Comparison of ENCODE assay signal across 8 cellular contexts in the genomic region with DNA sequence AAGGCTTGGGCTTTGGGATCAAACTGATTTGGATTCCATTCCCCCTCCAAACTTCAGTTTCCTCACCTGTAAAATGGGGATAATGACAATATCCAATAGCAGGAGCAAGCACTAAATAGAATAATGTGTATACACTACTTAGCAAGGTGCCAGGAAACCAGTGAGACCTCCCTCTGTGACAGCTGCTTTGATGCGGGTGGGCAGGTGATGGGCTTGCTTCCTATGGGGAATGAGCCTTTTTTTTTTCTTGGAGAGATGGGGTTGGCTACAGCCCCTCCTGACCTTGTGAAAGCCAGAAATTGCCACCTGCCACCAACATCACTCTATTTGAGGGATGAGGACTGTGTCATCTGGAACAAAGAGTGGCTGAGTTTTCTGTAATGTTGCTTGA. TPM values are rescaled to one million over a fixed set of nuclear protein-coding genes. Genes with fewer than 3 reads are reported as not detected.
DNase-seq lines count a peak whose midpoint lies in the region; ATAC-seq and TF ChIP-seq lines count a peak whose summit lies in the region.

No MANE protein-coding gene starts in this region.

- H3K27ac Mint-ChIP-seq in activated naive CD8-positive, alpha-beta T cell, result peak overlapping the region; percentile 94

- H3K23ac ChIP-seq in mesenchymal stem cell (ENCODE audit: low read length in 2 of 2), result no peak overlapping the region

- H2BK15ac ChIP-seq in mesenchymal stem cell (ENCODE audit: low read depth, poor library complexity, severe bottlenecking), result no peak overlapping the region

- intact Hi-C loops in left ventricle myocardium inferior (cut with micrococcal nuclease) (no loop called here), left ventricle myocardium superior (cut with micrococcal nuclease) (no loop called here)

- H3K27me3 Mint-ChIP-seq in activated naive CD8-positive, alpha-beta T cell, result no peaks in the 10 kb centered on the region

- peaks cover 18% of the 10 kb centered on the region for H3K36me3 Mint-ChIP-seq in activated naive CD8-positive, alpha-beta T cell

- no peak overlapping the region for H4K8ac ChIP-seq in mesenchymal stem cell (ENCODE audit: low read length)

- no peak for TF ChIP-seq EP300 in upper lobe of left lung (IDR thresholded peaks at IDR 0.05)

- H3K27me3 ChIP-seq in left ventricle myocardium inferior (ENCODE audit: low read depth), result no peaks in the 10 kb centered on the region
- H3K27me3 ChIP-seq in mesenchymal stem cell (ENCODE audit: control insufficient read depth in 1 of 2, insufficient read depth in 1 of 2, low read length in 2 of 2), result no peaks in the 10 kb centered on the region
- no peaks in the 10 kb centered on the region for H3K27me3 ChIP-seq in upper lobe of left lung

- H3K27ac ChIP-seq in left ventricle myocardium inferior (replicated peaks) (peak overlapping the region; percentile 98), mesenchymal stem cell (ENCODE audit: low read length, poor library complexity, severe bottlenecking) (no peak overlapping the region), upper lobe of left lung (peak overlapping the region; percentile 82 to 96 (median 92))

- H3K4ac ChIP-seq in mesenchymal stem cell (ENCODE audit: low read depth in 1 of 2, low read length in 2 of 2), result no peak overlapping the region

- H3K4me3 ChIP-seq in left ventricle myocardium inferior (peak overlapping the region; percentile 77), mesenchymal stem cell (ENCODE audit: insufficient read depth in 1 of 2, low read depth in 1 of 2, low read length in 2 of 2) (peak overlapping the region; percentile 78 to 80), upper lobe of left lung (peak overlapping the region; percentile 68 to 80 (median 72))

- no peak overlapping the region for H4K91ac ChIP-seq in mesenchymal stem cell (ENCODE audit: low read length)

- peak overlapping the region; percentile 88 for H3K4me2 ChIP-seq in mesenchymal stem cell (ENCODE audit: low read length, poor library complexity, severe bottlenecking)

- no peak overlapping the region for H2AK5ac ChIP-seq in mesenchymal stem cell (ENCODE audit: low read length, severe bottlenecking)

- no peak overlapping the region for H3K14ac ChIP-seq in mesenchymal stem cell (ENCODE audit: low read length in 2 of 2)

- peaks cover 81% of the 10 kb centered on the region for H3K4me1 ChIP-seq in left ventricle myocardium inferior
- H3K4me1 ChIP-seq in mesenchymal stem cell (ENCODE audit: control insufficient read depth, insufficient read depth, low read depth, low read length), result peaks cover 63% of the 10 kb centered on the region
- peaks cover 66 to 76% (median 71%) of the 10 kb centered on the region in 4 donors for H3K4me1 ChIP-seq in upper lobe of left lung

- H3K4me3 Mint-ChIP-seq in activated naive CD8-positive, alpha-beta T cell, result peak overlapping the region; percentile 97

- H3K36me3 ChIP-seq in left ventricle myocardium inferior (no peaks in the 10 kb centered on the region), mesenchymal stem cell (ENCODE audit: control insufficient read depth in 1 of 2, insufficient read depth in 2 of 2, low read depth in 1 of 2, low read length in 2 of 2) (peaks cover 0 to 12% of the 10 kb centered on the region in 2 experiments), upper lobe of left lung (peaks cover 0 to 6% (median 0%) of the 10 kb centered on the region in 4 donors)

- H2AFZ ChIP-seq in mesenchymal stem cell (ENCODE audit: low read depth, low read length), result no peak overlapping the region

- no peak for TF ChIP-seq POLR2A in upper lobe of left lung (IDR thresholded peaks at IDR 0.05)

- H3K4me1 Mint-ChIP-seq in activated naive CD8-positive, alpha-beta T cell (ENCODE audit: low read depth), result peaks cover 62% of the 10 kb centered on the region

- no peak overlapping the region for H2BK12ac ChIP-seq in mesenchymal stem cell (ENCODE audit: low read length in 2 of 2)

- DNase-seq in left ventricle myocardium inferior (no peak), left ventricle myocardium superior (no peak), mesenchymal stem cell (no peak), upper lobe of left lung (no peak), 8988T (no peak), NCI-H1694 treated with DMSO at 0.1 percent for 48 hours (lab: John Stamatoyannopoulos, UW) (no peak), HT-29 (ENCODE audit: low spot score) (no peak)

- H3K9me3 ChIP-seq in left ventricle myocardium inferior (replicated peaks) (no peaks in the 10 kb centered on the region), mesenchymal stem cell (ENCODE audit: control insufficient read depth, low read length) (no peaks in the 10 kb centered on the region), upper lobe of left lung (no peaks in the 10 kb centered on the region)

- peak overlapping the region; percentile 21 for H2BK120ac ChIP-seq in mesenchymal stem cell (ENCODE audit: low read depth, low read length)

- TF ChIP-seq CTCF in left ventricle myocardium inferior (IDR thresholded peaks at IDR 0.05; ENCODE audit: borderline replicate concordance), result no peak
- TF ChIP-seq CTCF in upper lobe of left lung (IDR thresholded peaks at IDR 0.05), result no peak

- WGBS in mesenchymal stem cell, result 94% methylated on average over 1 of the region's 1 CpG
- 67 to 75% methylated on average over 1 of the region's 1 CpG for WGBS in upper lobe of left lung, 2 donors

- peak overlapping the region; percentile 79 for H3K9ac ChIP-seq in mesenchymal stem cell (ENCODE audit: low read length)

- H3K9me3 Mint-ChIP-seq in activated naive CD8-positive, alpha-beta T cell (ENCODE audit: low read depth), result no peaks in the 10 kb centered on the region

- no peak overlapping the region for H2BK5ac ChIP-seq in mesenchymal stem cell (ENCODE audit: low read depth, low read length, poor library complexity, severe bottlenecking)

- no peaks in the 10 kb centered on the region for H3K79me1 ChIP-seq in mesenchymal stem cell (replicated peaks; ENCODE audit: low read length, poor library complexity, severe bottlenecking)

- H3K18ac ChIP-seq in mesenchymal stem cell (ENCODE audit: low read depth in 1 of 2, low read length in 2 of 2), result peak overlapping the region in 1 of 2 experiments; percentile 85

- ATAC-seq in left ventricle myocardium superior (no peak), upper lobe of left lung (ENCODE audit: low FRiP score in 2 of 2) (no peak)

RNA-seq across cellular contexts. Expression of a gene that starts 1.1 kb away (rescaled TPM):
- total RNA-seq in left ventricle myocardium inferior, result 49.6 TPM
- 58.0 TPM for total RNA-seq in left ventricle myocardium superior
- polyA plus RNA-seq in mesenchymal stem cell (2013, experiment 1 of 2), result 196 TPM
- 194 TPM for polyA plus RNA-seq in mesenchymal stem cell (2013, experiment 2 of 2)
- 100 to 1,000 TPM in 2 of 6 donors, 10 to 100 TPM in 4; 29.8 to 148 (median 69.9) TPM for total RNA-seq in upper lobe of left lung
- total RNA-seq in HT-29 (2014; rRNA removed; shearing (Covaris generic)), result 159 and 173 TPM in 2 replicates
